Comparison of ENCODE assay signal across 8 cellular contexts in genomic region chr12:64451687-64452558, GRCh38. TPM values are rescaled to one million over a fixed set of nuclear protein-coding genes. Genes with fewer than 3 reads are reported as not detected.
A peak's percentile ranks its signal among the peaks of the same experiment; 100 is the strongest.
DNase-seq lines count a peak whose midpoint lies in the region; ATAC-seq, FAIRE-seq and TF ChIP-seq lines count a peak whose summit lies in the region.

Gene TBK1, plus strand, starts transcription at chr12:64452120. Its CDS starts 3,751 bp downstream, at chr12:64455871.

- WGBS in A549 (ENCODE audit: missing lambda C conversion rate): 2% methylated on average over 39 of the region's 94 CpGs

- H3K36me3 ChIP-seq in WERI-Rb-1: peaks cover 26% of the 10 kb centered on the region

- POLR2A ChIA-PET in A549 (lab: Yijun Ruan, JAX): no interaction called here

- H3K4me3 ChIP-seq in A549: peak within 1 kb of the TSS; percentile 67
- H3K4me3 ChIP-seq in WERI-Rb-1 (ENCODE audit: low read depth, low read length): peak within 1 kb of the TSS; percentile 99
- H3K4me3 ChIP-seq in cardiac fibroblast (replicated peaks in 1 of 2; ENCODE audit: low read depth in 2 of 2, low read length in 2 of 2): peak within 1 kb of the TSS; percentile 93 to 94

- TF ChIP-seq EP300 in A549 (IDR thresholded peaks at IDR 0.05): no peak

- CTCF ChIA-PET in A549 (lab: Yijun Ruan, JAX): interaction anchor here (1.8 kb wide), 1 partner anchor 246 kb away, joined by 7 read pairs; no protein-coding TSS in a partner anchor

- ATAC-seq in A549 (peak; percentile 80 to 93), GM18517 (IDR thresholded peaks at IDR 0.05; ENCODE audit: unreplicated experiment) (peak; percentile 75), HG03039 (IDR thresholded peaks at IDR 0.05; ENCODE audit: unreplicated experiment) (peak; percentile 86)

- DNase-seq in A549 (ENCODE audit: low read depth in 1 of 2, low spot score in 1 of 2): peak; percentile 84 to 93
- peak; percentile 48 for DNase-seq in NCI-H2171 (lab: John Stamatoyannopoulos, UW)
- DNase-seq in WERI-Rb-1: peak; percentile 91
- DNase-seq in cardiac fibroblast (ENCODE audit: low read depth in 2 of 2): peak; percentile 85 to 89
- DNase-seq in iris pigment epithelial cell (ENCODE audit: low read depth): peak; percentile 84
- DNase-seq in stimulated activated CD4-positive, alpha-beta T cell treated with anti-CD3 and anti-CD28 coated beads, Interleukin-12 subunit alpha, Interleukin-12 subunit beta, amount 100 ng/mL, for 4 hours: peak; percentile 62

- H3K4me1 ChIP-seq in A549: peaks cover 18% of the 10 kb centered on the region; the same call in 2 of the 3 replicates

- peak within 1 kb of the TSS; percentile 84 for H3K4me2 ChIP-seq in A549

- H3K9me3 ChIP-seq in A549: no peaks in the 10 kb centered on the region
- no peaks in the 10 kb centered on the region for H3K9me3 ChIP-seq in WERI-Rb-1 (ENCODE audit: severe bottlenecking)

- no peaks in the 10 kb centered on the region for H3K27me3 ChIP-seq in WERI-Rb-1 (ENCODE audit: insufficient read depth, low read depth, severe bottlenecking)

- H3K27ac ChIP-seq in A549: peak within 1 kb of the TSS; percentile 96 to 97
- H3K27ac ChIP-seq in WERI-Rb-1: peak within 1 kb of the TSS; percentile 96

- TF ChIP-seq CTCF in A549 (IDR thresholded peaks at IDR 0.05) (no peak), WERI-Rb-1 (IDR thresholded peaks at IDR 0.05; ENCODE audit: low read depth, low read length) (no peak), cardiac fibroblast (IDR thresholded peaks at IDR 0.05; ENCODE audit: low read depth, low read length) (no peak)

- no peak for TF ChIP-seq RAD21 in A549 (conservative IDR thresholded peaks at IDR 0.05 in 1 of 2, IDR thresholded peaks at IDR 0.05 in 1 of 2)

- TF ChIP-seq POLR2A in A549 (IDR thresholded peaks at IDR 0.05; ENCODE audit: low read length): peak; percentile 94

- FAIRE-seq in A549 (lab: Jason Lieb, UNC): no peak

TF ChIP-seq in A549, 52 proteins besides CTCF, POLR2A, EP300 and RAD21:
- TF ChIP-seq RFX5 (IDR thresholded peaks at IDR 0.05) (0 out of 2 replicates have a peak, but pooled peaks have one; percentile 13), RNF2 (IDR thresholded peaks at IDR 0.05; ENCODE audit: borderline replicate concordance, low read depth) (no peak), POLR2AphosphoS2 (conservative IDR thresholded peaks at IDR 0.05; ENCODE audit: low read length) (no peak), BCL3 (IDR thresholded peaks at IDR 0.05) (peak; percentile 84; the same call in 2 of the 3 replicates), HOXB5 (CRISPR knock-in tag; IDR thresholded peaks at IDR 0.05) (peak; percentile 34; the same call in 1 of the 2 replicates), ZNF302 (CRISPR knock-in tag; IDR thresholded peaks at IDR 0.05) (no peak), MAX (IDR thresholded peaks at IDR 0.05) (peak; percentile 86), TP53 (CRISPR knock-in tag; IDR thresholded peaks at IDR 0.05) (no peak), HMGXB4 (CRISPR knock-in tag; IDR thresholded peaks at IDR 0.05; ENCODE audit: borderline replicate concordance) (no peak), FOSL2 (IDR thresholded peaks at IDR 0.05) (no peak), FOSL2 (CRISPR knock-in tag; IDR thresholded peaks at IDR 0.05) (peak; percentile 69), TFCP2L1 (CRISPR knock-in tag; IDR thresholded peaks at IDR 0.05) (peak; percentile 76; the same call in 1 of the 2 replicates), FOXS1 (CRISPR knock-in tag; IDR thresholded peaks at IDR 0.05) (0 out of 2 replicates have a peak, but pooled peaks have one; percentile 22), RARB (CRISPR knock-in tag; IDR thresholded peaks at IDR 0.05) (0 out of 2 replicates have a peak, but pooled peaks have one; percentile 32), USF2 (IDR thresholded peaks at IDR 0.05) (peak; percentile 91), HOXA7 (CRISPR knock-in tag; IDR thresholded peaks at IDR 0.05) (peak; percentile 84), JUN (IDR thresholded peaks at IDR 0.05) (peak; percentile 20 to 74; a peak in 4 of 5 replicates), MYC (IDR thresholded peaks at IDR 0.05; ENCODE audit: borderline replicate concordance, low read length) (peak; percentile 38; the same call in 1 of the 2 replicates), ELK1 (IDR thresholded peaks at IDR 0.05; ENCODE audit: low read depth, low read length) (no peak), FOSB (CRISPR knock-in tag; IDR thresholded peaks at IDR 0.05) (peak; percentile 79; the same call in 1 of the 2 replicates), MAFK (IDR thresholded peaks at IDR 0.05; ENCODE audit: partially characterized antibody) (peak; percentile 66), NPAS2 (CRISPR knock-in tag; IDR thresholded peaks at IDR 0.05; ENCODE audit: borderline replicate concordance) (peak; percentile 95), PBX3 (IDR thresholded peaks at IDR 0.05) (peak; percentile 33; the same call in 1 of the 2 replicates), PHF8 (IDR thresholded peaks at IDR 0.05; ENCODE audit: borderline replicate concordance, low read depth) (peak; percentile 94), CEBPB (IDR thresholded peaks at IDR 0.05) (no peak)

RNA-seq across cellular contexts. Expression of gene TBK1, which starts in this region (rescaled TPM):
- 34.6 and 52.5 TPM in 2 replicates for polyA plus RNA-seq in A549 (2011; rRNA removed)
- polyA plus RNA-seq in A549 (2012; cell fraction: cytosol; rRNA removed): 8.1 and 8.3 TPM in 2 replicates
- polyA plus RNA-seq in A549 (2012; cell fraction: nucleus; rRNA removed): 5.3 and 10.0 TPM in 2 replicates
- 28.0 to 29.3 TPM (median 28.7 TPM) in 3 replicates for polyA plus RNA-seq in A549 (2017; fragmentation: RNase III; extraction: RNeasy Plus Mini Kit Qiagen cat#74134 plus additional on column Dnase treatment)
- polyA minus RNA-seq in A549 (2011; rRNA and poly(A)+ RNA removed): 11.8 and 12.2 TPM in 2 replicates

Comparison
In these comparisons a context has a peak if more than half of its experiments do, and no peak if none do; other contexts are left out.
1. Peak in every context shown above with its lines: DNase-seq, ATAC-seq, H3K4me3 ChIP-seq and H3K27ac ChIP-seq.